Comparison of ENCODE assay signal across 8 cellular contexts in the genomic region with DNA sequence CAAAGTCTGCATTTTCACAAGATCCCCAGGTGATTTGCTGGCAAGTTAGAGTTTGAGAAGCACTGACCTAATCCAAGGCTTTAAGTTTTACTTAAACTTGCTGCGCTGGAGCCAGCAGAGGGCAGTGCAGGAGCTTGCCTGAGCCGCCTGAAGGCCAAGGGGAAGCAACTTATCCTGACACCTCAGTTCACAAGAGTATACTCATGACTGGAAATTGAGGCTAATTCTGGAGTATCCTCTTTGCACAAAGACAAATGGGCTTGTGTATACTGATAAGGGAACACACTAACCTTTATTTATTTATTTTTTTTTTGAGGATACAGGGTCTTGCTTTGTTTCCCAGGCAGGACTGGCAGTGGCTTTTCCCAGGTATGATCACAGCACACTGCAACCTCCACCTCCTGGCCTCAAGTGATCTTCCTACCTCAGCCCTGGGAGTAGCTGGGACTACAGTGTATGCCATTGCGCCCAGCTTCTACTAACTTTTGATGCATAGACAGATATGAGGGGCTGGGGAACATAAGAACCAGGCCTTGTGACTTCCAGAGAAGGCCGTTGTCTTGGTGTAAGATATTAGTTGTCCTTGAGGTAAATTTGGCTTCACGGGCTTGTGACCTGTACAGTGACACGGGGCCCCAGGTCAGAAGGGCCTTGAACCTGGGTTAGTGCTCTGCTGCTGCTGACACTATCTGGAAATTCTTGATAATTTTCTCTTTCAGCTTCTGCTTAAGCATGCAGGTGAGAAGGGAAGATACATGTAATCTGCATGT. TPM values are rescaled to one million over a fixed set of nuclear protein-coding genes. Genes with fewer than 3 reads are reported as not detected.
DNase-seq lines count a peak whose midpoint lies in the region; ATAC-seq and TF ChIP-seq lines count a peak whose summit lies in the region.

No MANE protein-coding gene starts in this region.

- no peaks in the 10 kb centered on the region for H3K9me3 ChIP-seq in endodermal cell (ENCODE audit: control insufficient read depth, low read length)
- H3K9me3 ChIP-seq in mucosa of descending colon, result no peaks in the 10 kb centered on the region

- H3K4me1 ChIP-seq in endodermal cell (ENCODE audit: control insufficient read depth, insufficient read depth, low read length), result peaks cover 29% of the 10 kb centered on the region
- no peaks in the 10 kb centered on the region for H3K4me1 ChIP-seq in mucosa of descending colon (ENCODE audit: low read depth)

- intact Hi-C loops in mucosa of descending colon (cut with DNase I, micrococcal nuclease), result no loop called here

- no peaks in the 10 kb centered on the region for H3K9me3 Mint-ChIP-seq in endodermal cell

- H3K4me1 Mint-ChIP-seq in endodermal cell, result peaks cover 13% of the 10 kb centered on the region

- DNase-seq in SIG-M5 treated with dmso at 0.1 percent for 504 hours (lab: John Stamatoyannopoulos, UW; ENCODE audit: unreplicated experiment) (peak; percentile 76), SIG-M5 (lab: John Stamatoyannopoulos, UW) (no peak), NCI-H82 treated with DMSO at 0.1 percent for 48 hours (lab: John Stamatoyannopoulos, UW; ENCODE audit: unreplicated experiment) (peak; percentile 65), endodermal cell (peak; percentile 92), mucosa of descending colon (peak; percentile 77 to 84 (median 83))
- peak; percentile 36 to 62 for DNase-seq in activated CD8-positive, alpha-beta memory T cell treated with anti-CD3 and anti-CD28 coated beads for 4 hours (ENCODE audit: low read depth in 2 of 2)
- peak; percentile 61 to 70 for DNase-seq in stimulated activated CD8-positive, alpha-beta memory T cell treated with anti-CD3 and anti-CD28 coated beads, Interleukin-7, amount 100 ng/mL, for 4 hours (ENCODE audit: low read depth in 2 of 2)

- 65 to 67% methylated on average over 6 of the region's 6 CpGs for WGBS in endodermal cell (ENCODE audit: insufficient coverage in 1 of 2, insufficient read length in 1 of 2), 2 experiments

- H3K27me3 ChIP-seq in endodermal cell (ENCODE audit: control insufficient read depth, insufficient read depth, low read length, poor library complexity, severe bottlenecking), result no peaks in the 10 kb centered on the region

- H3K27ac Mint-ChIP-seq in endodermal cell, result peak overlapping the region; percentile 83

- H3K9ac ChIP-seq in endodermal cell (ENCODE audit: extremely low read depth, low read length, poor library complexity, severe bottlenecking), result no peak overlapping the region

- no peaks in the 10 kb centered on the region for H3K36me3 Mint-ChIP-seq in endodermal cell (ENCODE audit: low read depth)

- ATAC-seq in HG03095 (IDR thresholded peaks at IDR 0.05; ENCODE audit: unreplicated experiment) (peak; percentile 48), mucosa of descending colon (peak; percentile 86)

- no peak overlapping the region for H3K4me3 Mint-ChIP-seq in endodermal cell

- no peaks in the 10 kb centered on the region for H3K36me3 ChIP-seq in endodermal cell (ENCODE audit: control insufficient read depth, insufficient read depth, low read length)
- H3K36me3 ChIP-seq in mucosa of descending colon (ENCODE audit: low read depth), result no peaks in the 10 kb centered on the region

- H3K4me3 ChIP-seq in endodermal cell (ENCODE audit: low read length) (no peak overlapping the region), mucosa of descending colon (no peak overlapping the region)

- no peak overlapping the region for H3K27ac ChIP-seq in endodermal cell (ENCODE audit: low read depth, low read length)

- no peaks in the 10 kb centered on the region for H3K27me3 Mint-ChIP-seq in endodermal cell (ENCODE audit: insufficient read depth)

- TF ChIP-seq CTCF in endodermal cell (conservative IDR thresholded peaks at IDR 0.05) (peak; percentile 93), mucosa of descending colon (IDR thresholded peaks at IDR 0.05) (peak; percentile 45)

RNA-seq across cellular contexts. Expression of gene SLAMF1, which starts 29.0 kb away (rescaled TPM):
- total RNA-seq in endodermal cell, result not detected
- polyA plus RNA-seq in endodermal cell (2013, experiment 1 of 2), result not detected
- polyA plus RNA-seq in endodermal cell (2013, experiment 2 of 2), result not detected
- total RNA-seq in mucosa of descending colon, result 1 to 10 TPM; 1.1 to 2.2 (median 1.6) TPM

RNA-seq across cellular contexts. Expression of gene CD48, which starts 35.8 kb away (rescaled TPM):
- total RNA-seq in endodermal cell (1 to 10 TPM in 1 of 2 donors, under 1 TPM in 1; 0.55 to 1.1 TPM), mucosa of descending colon (1 to 10 TPM; 5.9 to 8.6 (median 6.1) TPM)
- polyA plus RNA-seq in endodermal cell (2013, experiment 1 of 2), result 2.5 TPM
- 3.1 TPM for polyA plus RNA-seq in endodermal cell (2013, experiment 2 of 2)
